10 cellular contexts compared by ENCODE assay signal in genomic region chr9:129023036-129023907, GRCh38. TPM values are rescaled to one million over a fixed set of nuclear protein-coding genes. Genes with fewer than 3 reads are reported as not detected.
DNase-seq lines count a peak whose midpoint lies in the region; ATAC-seq and TF ChIP-seq lines count a peak whose summit lies in the region.
"Had no signal": no experiment of that assay in that cellular context is flagged by ENCODE, and none has a peak within 500 bp of the region (broad histone marks: within the 10 kb centered on the region; RNA-seq: fewer than 3 reads in every experiment).

No MANE protein-coding gene starts in this region.

- H3K27me3 ChIP-seq in HCT116 (ENCODE audit: insufficient read depth, low read length) (no peaks in the 10 kb centered on the region), foreskin keratinocyte (no peaks in the 10 kb centered on the region)
- H3K27me3 ChIP-seq: pancreas had no signal

- intact Hi-C loops in HCT116 (cut with micrococcal nuclease), result no loop called here

- no peak for ATAC-seq in HCT116
- ATAC-seq in foreskin keratinocyte, result peak; percentile 6
- no peak for ATAC-seq in stimulated activated effector memory CD8-positive, alpha-beta T cell treated with anti-CD3 and anti-CD28 coated beads, Interleukin-12 subunit alpha, Interleukin-12 subunit beta, amount 100 ng/mL, for 72 hours
- ATAC-seq: pancreas had no signal

- no peaks in the 10 kb centered on the region; the same call in 1 of the 2 replicates for H4K20me1 ChIP-seq in HCT116 (ENCODE audit: insufficient read depth)

- H3K4me1 ChIP-seq in HCT116 (ENCODE audit: control insufficient read depth in 1 of 2, insufficient read depth in 2 of 2, low read length in 2 of 2) (peaks cover 22 to 44% of the 10 kb centered on the region in 2 experiments; a peak in 3 of 4 replicates), foreskin keratinocyte (peaks cover 5% of the 10 kb centered on the region)

- POLR2A ChIA-PET in HCT116 (lab: Charles Lee), result interaction anchor here (0.7 kb wide), 1 partner anchor 511 kb away, joined by 4 read pairs; no protein-coding TSS in a partner anchor

- H3K4me3 Mint-ChIP-seq in stimulated activated effector memory CD8-positive, alpha-beta T cell treated with anti-CD3 and anti-CD28 coated beads, Interleukin-12 subunit alpha, Interleukin-12 subunit beta, amount 100 ng/mL, for 72 hours, result no peak overlapping the region

- no peak overlapping the region for H2AFZ ChIP-seq in HCT116 (ENCODE audit: low read depth, low read length, poor library complexity, severe bottlenecking)

- H3K4me2 ChIP-seq in HCT116 (ENCODE audit: low read length), result peak overlapping the region; percentile 42

- no peaks in the 10 kb centered on the region for H3K9me3 Mint-ChIP-seq in stimulated activated effector memory CD8-positive, alpha-beta T cell treated with anti-CD3 and anti-CD28 coated beads, Interleukin-12 subunit alpha, Interleukin-12 subunit beta, amount 100 ng/mL, for 72 hours

- H3K4me1 Mint-ChIP-seq in stimulated activated effector memory CD8-positive, alpha-beta T cell treated with anti-CD3 and anti-CD28 coated beads, Interleukin-12 subunit alpha, Interleukin-12 subunit beta, amount 100 ng/mL, for 72 hours, result peaks cover 27% of the 10 kb centered on the region

- peaks cover 50% of the 10 kb centered on the region for H3K36me3 Mint-ChIP-seq in stimulated activated effector memory CD8-positive, alpha-beta T cell treated with anti-CD3 and anti-CD28 coated beads, Interleukin-12 subunit alpha, Interleukin-12 subunit beta, amount 100 ng/mL, for 72 hours

- H3K9me2 ChIP-seq in HCT116 (ENCODE audit: insufficient read depth), result no peaks in the 10 kb centered on the region

- no peak overlapping the region for H3K27ac ChIP-seq in HCT116 (ENCODE audit: low read depth, low read length)
- no peak overlapping the region for H3K27ac ChIP-seq in foreskin keratinocyte

- no peak for DNase-seq in HCT116 (ENCODE audit: low read depth, low spot score)
- peak; percentile 83 for DNase-seq in SK-N-DZ (ENCODE audit: low spot score)
- peak in 1 of 2 donors; percentile 50 for DNase-seq in foreskin keratinocyte
- DNase-seq in stimulated activated effector memory CD8-positive, alpha-beta T cell treated with anti-CD3 and anti-CD28 coated beads, Interleukin-12 subunit alpha, Interleukin-12 subunit beta, amount 100 ng/mL, for 72 hours (ENCODE audit: low spot score in 2 of 2), result no peak
- DNase-seq in activated CD8-positive, alpha-beta memory T cell treated with anti-CD3 and anti-CD28 coated beads, Interleukin-2, amount 50 U/mL, for 48 hours, result no peak
- DNase-seq in UCSD-AML1 (lab: John Stamatoyannopoulos, UW; ENCODE audit: unreplicated experiment), result no peak
- no peak for DNase-seq in NCI-H510A treated with DMSO at 0.1 percent for 48 hours (lab: John Stamatoyannopoulos, UW)
- DNase-seq in stimulated activated CD4-positive, alpha-beta T cell treated with anti-CD3 and anti-CD28 coated beads, Interleukin-1b, Interleukin-23, amount 100 ng/mL, for 48 hours, result no peak
- DNase-seq: activated T-cell treated with anti-CD3 and anti-CD28 coated beads, Interleukin-2, amount 50 U/mL, for 1 hour had no signal

- RAD21 ChIA-PET in HCT116 (lab: Charles Lee; ENCODE audit: low non-redundant PET in 1 of 2, low total read pairs in 2 of 2, uncharacterized antibody in 2 of 2, unreplicated experiment in 2 of 2), result no interaction called here

- H3K79me2 ChIP-seq in HCT116 (ENCODE audit: insufficient read depth, low read length), result peaks cover 43% of the 10 kb centered on the region

- H3K9me3 ChIP-seq in HCT116 (ENCODE audit: control insufficient read depth in 1 of 2, insufficient read depth in 1 of 2, low read depth in 1 of 2, low read length in 2 of 2), result no peaks in the 10 kb centered on the region
- H3K9me3 ChIP-seq: pancreas had no signal

- H3K9ac ChIP-seq in HCT116 (ENCODE audit: low read length), result no peak overlapping the region

- no peak for TF ChIP-seq RAD21 in HCT116 (IDR thresholded peaks at IDR 0.05; ENCODE audit: low read depth)

- no peak for TF ChIP-seq CTCF in HCT116 (IDR thresholded peaks at IDR 0.05 in 2 of 3, conservative IDR thresholded peaks at IDR 0.05 in 1 of 3; ENCODE audit: borderline replicate concordance in 1 of 3, insufficient read depth in 1 of 3, low read depth in 2 of 3, low read length in 2 of 3)
- TF ChIP-seq CTCF in foreskin keratinocyte (conservative IDR thresholded peaks at IDR 0.05), result no peak

- H3K36me3 ChIP-seq in HCT116 (ENCODE audit: control insufficient read depth in 1 of 2, insufficient read depth in 2 of 2, low read length in 2 of 2), result peaks cover 0 to 3% of the 10 kb centered on the region in 2 experiments; a peak in 1 of 4 replicates
- H3K36me3 ChIP-seq: pancreas had no signal

- no peak overlapping the region for H3K4me3 ChIP-seq in HCT116 (replicated peaks in 1 of 2; ENCODE audit: low read depth in 1 of 2, low read length in 2 of 2)
- H3K4me3 ChIP-seq: pancreas had no signal

- CTCF ChIA-PET in HCT116 (lab: Charles Lee), result interaction anchor here (1.1 kb wide), 1 partner anchor 17 kb away, joined by 3 read pairs; no protein-coding TSS in a partner anchor

- H3K27ac Mint-ChIP-seq in stimulated activated effector memory CD8-positive, alpha-beta T cell treated with anti-CD3 and anti-CD28 coated beads, Interleukin-12 subunit alpha, Interleukin-12 subunit beta, amount 100 ng/mL, for 72 hours, result peak overlapping the region; percentile 86

- BruUV-seq in HCT116 (replicated peaks; lab: Mats Ljungman, UMichigan), result no TSS peak

- no peak for TF ChIP-seq POLR2A in HCT116 (IDR thresholded peaks at IDR 0.05; ENCODE audit: borderline replicate concordance, extremely low read depth, insufficient read depth, insufficient read length)

TF ChIP-seq in HCT116, 20 proteins besides CTCF, POLR2A, EP300 and RAD21:
- TF ChIP-seq SRF (IDR thresholded peaks at IDR 0.05; ENCODE audit: low read depth), result no peak
- TF ChIP-seq TCF7L2 (IDR thresholded peaks at IDR 0.05; ENCODE audit: borderline replicate concordance, extremely low read depth, insufficient read depth, insufficient read length), result no peak
- TF ChIP-seq EGR1 (IDR thresholded peaks at IDR 0.05; ENCODE audit: low read depth), result no peak
- no peak for TF ChIP-seq ATF3 (IDR thresholded peaks at IDR 0.05)
- TF ChIP-seq POLR2AphosphoS5 (IDR thresholded peaks at IDR 0.05; ENCODE audit: low read depth, low read length), result no peak
- TF ChIP-seq ZFX (IDR thresholded peaks at IDR 0.05), result no peak
- no peak for TF ChIP-seq FOSL1 (IDR thresholded peaks at IDR 0.05; ENCODE audit: low read depth)
- TF ChIP-seq CBX3 (IDR thresholded peaks at IDR 0.05; ENCODE audit: low read depth), result no peak

RNA-seq across cellular contexts. Expression of gene SH3GLB2, which starts 4.9 kb away (rescaled TPM):
- total RNA-seq in HCT116 (2021; ENCODE audit: unreplicated experiment) (87.9 TPM), foreskin keratinocyte (43.9 and 51.9 TPM in 2 replicates)
- polyA plus RNA-seq in HCT116 (2012), result 88.5 and 89.0 TPM in 2 replicates
- 92.3 and 111 TPM in 2 replicates for polyA plus RNA-seq in SK-N-DZ (2014; cell fraction: cytosol; rRNA removed)
- 585 and 610 TPM in 2 replicates for polyA plus RNA-seq in SK-N-DZ (2014; cell fraction: nucleus; rRNA removed)
- polyA plus RNA-seq in foreskin keratinocyte, result 70.8 and 80.8 TPM in 2 replicates

RNA-seq across cellular contexts. Expression of gene MIGA2, which starts 13.2 kb away (rescaled TPM):
- total RNA-seq in HCT116 (2021; ENCODE audit: unreplicated experiment) (23.7 TPM), foreskin keratinocyte (15.2 and 17.6 TPM in 2 replicates)
- polyA plus RNA-seq in HCT116 (2012), result 14.5 and 15.4 TPM in 2 replicates
- polyA plus RNA-seq in SK-N-DZ (2014; cell fraction: cytosol; rRNA removed), result 23.2 and 35.4 TPM in 2 replicates
- 214 and 304 TPM in 2 replicates for polyA plus RNA-seq in SK-N-DZ (2014; cell fraction: nucleus; rRNA removed)
- 10.9 and 11.7 TPM in 2 replicates for polyA plus RNA-seq in foreskin keratinocyte

RNA-seq across cellular contexts. Expression of gene DOLPP1, which starts 57.6 kb away (rescaled TPM):
- total RNA-seq in HCT116 (2021; ENCODE audit: unreplicated experiment) (17.4 TPM), foreskin keratinocyte (18.4 and 20.2 TPM in 2 replicates)
- 12.6 and 13.4 TPM in 2 replicates for polyA plus RNA-seq in HCT116 (2012)
- 56.8 and 59.2 TPM in 2 replicates for polyA plus RNA-seq in SK-N-DZ (2014; cell fraction: cytosol; rRNA removed)
- polyA plus RNA-seq in SK-N-DZ (2014; cell fraction: nucleus; rRNA removed), result 39.0 and 39.1 TPM in 2 replicates
- 17.9 and 21.0 TPM in 2 replicates for polyA plus RNA-seq in foreskin keratinocyte
